ENCODE assay signal across 8 cellular contexts in genomic region chr22:42500164-42500835, GRCh38. TPM values are rescaled to one million over a fixed set of nuclear protein-coding genes. Genes with fewer than 3 reads are reported as not detected.
A peak's percentile ranks its signal among the peaks of the same experiment; 100 is the strongest.
DNase-seq lines count a peak whose midpoint lies in the region; ATAC-seq and FAIRE-seq lines count a peak whose summit lies in the region.

No MANE protein-coding gene starts in this region.

- no peak overlapping the region for H3K23ac ChIP-seq in mesendoderm (ENCODE audit: low read length)

- H2AK5ac ChIP-seq in mesendoderm (ENCODE audit: low read length) = no peak overlapping the region

- H3K56ac ChIP-seq in mesendoderm (ENCODE audit: low read length) = peak overlapping the region; percentile 87

- H2BK15ac ChIP-seq in mesendoderm (replicated peaks; ENCODE audit: low read depth) = no peak overlapping the region

- no peaks in the 10 kb centered on the region for H3K9me3 ChIP-seq in BLaER1 treated with 17β-estradiol and CSF1 and Interleukin-3, amounts not matched to agents 10 nM and 100 nM (replicated peaks in 1 of 11)

- H3K18ac ChIP-seq in mesendoderm (ENCODE audit: low read length) = no peak overlapping the region

- H2BK120ac ChIP-seq in mesendoderm (ENCODE audit: low read depth, low read length) = no peak overlapping the region

- peak overlapping the region in 10 of 11 experiments; percentile 55 to 78 (median 66); a peak in 19 of 22 replicates for H3K9ac ChIP-seq in BLaER1 treated with 17β-estradiol and CSF1 and Interleukin-3, amounts not matched to agents 10 nM and 100 nM
- peak overlapping the region; percentile 58 for H3K9ac ChIP-seq in mesendoderm (ENCODE audit: low read length)

- H3K4me1 ChIP-seq in BLaER1 treated with 17β-estradiol and CSF1 and Interleukin-3, amounts not matched to agents 10 nM and 100 nM = peaks cover 9 to 27% (median 20%) of the 10 kb centered on the region in 10 experiments
- no peaks in the 10 kb centered on the region for H3K4me1 ChIP-seq in mesendoderm (ENCODE audit: control insufficient read depth, low read depth, low read length)

- H3K4me3 Mint-ChIP-seq in effector memory CD8-positive, alpha-beta T cell = peak overlapping the region; percentile 65 to 71

- peaks cover 0 to 2% of the 10 kb centered on the region in 2 donors for H3K4me1 Mint-ChIP-seq in effector memory CD8-positive, alpha-beta T cell (ENCODE audit: low read depth in 2 of 2)

- peak overlapping the region in 8 of 11 experiments; percentile 15 to 57 (median 42); a peak in 14 of 22 replicates for H3K27ac ChIP-seq in BLaER1 treated with 17β-estradiol and CSF1 and Interleukin-3, amounts not matched to agents 10 nM and 100 nM
- no peak overlapping the region for H3K27ac ChIP-seq in mesendoderm (ENCODE audit: low read depth, low read length)

- DNase-seq in LoVo (ENCODE audit: low spot score) (peak; percentile 56), mesendoderm (peak; percentile 91), HTR-8/SVneo (ENCODE audit: insufficient read length, low spot score) (no peak)
- peak; percentile 62 to 72 (median 62) for DNase-seq in activated CD8-positive, alpha-beta memory T cell treated with anti-CD3 and anti-CD28 coated beads for 48 hours (ENCODE audit: low read depth in 2 of 3, low spot score in 2 of 3)
- peak; percentile 71 to 76 (median 76) for DNase-seq in effector memory CD8-positive, alpha-beta T cell
- DNase-seq in stimulated activated CD8-positive, alpha-beta memory T cell treated with anti-CD3 and anti-CD28 coated beads, Interleukin-2, amount 100 ng/mL, for 1 hour (ENCODE audit: low read depth in 2 of 2) = peak; percentile 63 to 65

- FAIRE-seq in HTR-8/SVneo (lab: Jason Lieb, UNC) = no peak

- H4K20me1 ChIP-seq in BLaER1 treated with 17β-estradiol and CSF1 and Interleukin-3, amounts not matched to agents 10 nM and 100 nM = no peaks in the 10 kb centered on the region

- no peak overlapping the region for H2BK5ac ChIP-seq in mesendoderm (ENCODE audit: low read length)

- no peaks in the 10 kb centered on the region for H3K79me2 ChIP-seq in mesendoderm (ENCODE audit: control insufficient read depth, insufficient read depth, low read length)

- H3K4ac ChIP-seq in mesendoderm (ENCODE audit: low read depth, low read length) = no peak overlapping the region

- no peaks in the 10 kb centered on the region for H3K36me3 Mint-ChIP-seq in effector memory CD8-positive, alpha-beta T cell (ENCODE audit: insufficient read depth)

- H3K27ac Mint-ChIP-seq in effector memory CD8-positive, alpha-beta T cell = peak overlapping the region in 1 of 2 donors; percentile 10

- peak overlapping the region; percentile 52 to 70 (median 58) for H3K4me3 ChIP-seq in BLaER1 treated with 17β-estradiol and CSF1 and Interleukin-3, amounts not matched to agents 10 nM and 100 nM
- H3K4me3 ChIP-seq in mesendoderm (ENCODE audit: low read length) = no peak overlapping the region

- H3K79me1 ChIP-seq in mesendoderm (ENCODE audit: low read length) = no peaks in the 10 kb centered on the region

- H4K5ac ChIP-seq in mesendoderm (ENCODE audit: low read length) = no peak overlapping the region

- H3K36me3 ChIP-seq in BLaER1 treated with 17β-estradiol and CSF1 and Interleukin-3, amounts not matched to agents 10 nM and 100 nM = no peaks in the 10 kb centered on the region
- no peaks in the 10 kb centered on the region for H3K36me3 ChIP-seq in mesendoderm (ENCODE audit: control insufficient read depth, insufficient read depth, low read length)

- no peaks in the 10 kb centered on the region for H3K27me3 ChIP-seq in BLaER1 treated with 17β-estradiol and CSF1 and Interleukin-3, amounts not matched to agents 10 nM and 100 nM
- no peaks in the 10 kb centered on the region for H3K27me3 ChIP-seq in mesendoderm (ENCODE audit: insufficient read depth, low read length, poor library complexity)

- H3K4me2 ChIP-seq in BLaER1 treated with 17β-estradiol and CSF1 and Interleukin-3, amounts not matched to agents 10 nM and 100 nM = peak overlapping the region; percentile 93 to 99 (median 98)
- H3K4me2 ChIP-seq in mesendoderm (ENCODE audit: low read length) = peak overlapping the region; percentile 46

- peak; percentile 59 for ATAC-seq in GM21526 (IDR thresholded peaks at IDR 0.05; ENCODE audit: low FRiP score, unreplicated experiment)
- peak; percentile 90 for ATAC-seq in effector memory CD8-positive, alpha-beta T cell (replicated peaks)

- H4K8ac ChIP-seq in mesendoderm (ENCODE audit: low read depth, low read length) = no peak overlapping the region

- WGBS in mesendoderm (ENCODE audit: extremely low coverage, insufficient coverage, low lambda C conversion rate) = no CpG with 5 or more reads among the region's 55 CpGs

- H3K27me3 Mint-ChIP-seq in effector memory CD8-positive, alpha-beta T cell = no peaks in the 10 kb centered on the region

- no peaks in the 10 kb centered on the region for H3K9me3 Mint-ChIP-seq in effector memory CD8-positive, alpha-beta T cell

RNA-seq across cellular contexts. Expression of gene RRP7A, which starts 19.3 kb away (rescaled TPM):
- polyA plus RNA-seq in mesendoderm (2013, experiment 1 of 2) = 40.6 TPM
- 40.6 TPM for polyA plus RNA-seq in mesendoderm (2013, experiment 2 of 2)

RNA-seq across cellular contexts. Expression of gene SERHL2, which starts 53.5 kb away (rescaled TPM):
- polyA plus RNA-seq in mesendoderm (2013, experiment 1 of 2) = 1.5 TPM
- 1.2 TPM for polyA plus RNA-seq in mesendoderm (2013, experiment 2 of 2)
